20 cellular contexts compared by ENCODE assay signal in the genomic region with DNA sequence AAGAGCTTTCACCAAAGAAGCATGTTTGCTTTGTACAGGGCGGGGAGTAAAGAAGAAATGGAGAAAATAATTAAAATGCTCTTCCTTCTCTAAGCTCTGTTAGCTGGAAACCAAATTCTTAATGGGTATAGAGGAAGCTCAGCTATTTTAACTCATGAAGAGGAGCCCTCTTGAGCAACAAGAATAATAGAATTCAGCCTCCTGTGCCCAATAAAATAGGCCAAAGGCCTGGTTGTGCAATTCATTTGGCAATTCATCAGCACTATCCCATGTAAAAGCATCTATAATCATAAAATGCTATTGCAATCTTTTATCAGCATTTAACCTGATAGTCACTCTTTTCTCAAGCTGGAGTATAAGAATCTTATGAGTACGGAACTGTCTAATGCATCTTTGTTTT.
"Had no signal": no experiment of that assay in that cellular context is flagged by ENCODE, and none has a peak within 500 bp of the region (broad histone marks: within the 10 kb centered on the region; RNA-seq: fewer than 3 reads in every experiment).

No MANE protein-coding gene starts in this region.

- ATAC-seq: gastroesophageal sphincter; left lung; naive thymus-derived CD8-positive, alpha-beta T cell; stimulated activated naive B cell treated with anti-CD40 and anti-IgM and Interleukin-4, amounts not matched to agents 10 μg/mL and 1 μg/mL and 100 μg/mL, for 72 hours; T-cell had no signal

- H3K36me3 ChIP-seq: adrenal gland, esophagus squamous epithelium, gastroesophageal sphincter, left lung, neutrophil, thyroid gland had no signal

- DNase-seq: activated CD4-positive, alpha-beta T cell treated with anti-CD3 and anti-CD28 coated beads, Interleukin-2, amount 50 U/mL, for 4 hours; activated CD4-positive, CD25-positive, alpha-beta regulatory T cell treated with anti-CD3 and anti-CD28 coated beads, Interleukin-2, amount 50 U/mL, for 72 hours; activated naive CD4-positive, alpha-beta T cell treated with anti-CD3 and anti-CD28 coated beads, Interleukin-2, amount 50 U/mL, for 16 hours; activated T-cell treated with anti-CD3 and anti-CD28 coated beads, Interleukin-2, amount 50 U/mL, for 1 hour; adrenal gland; effector CD8-positive, alpha-beta T cell; esophagus squamous epithelium; islet precursor cell; left lung; naive thymus-derived CD8-positive, alpha-beta T cell; posterior cingulate gyrus; retina; stimulated activated CD4-positive, alpha-beta T cell treated with anti-CD3 and anti-CD28 coated beads, Interleukin-15, amount 100 ng/mL, for 24 hours; stimulated activated CD4-positive, alpha-beta T cell treated with anti-CD3 and anti-CD28 coated beads, Interleukin-4, amount 100 ng/mL, for 1 hour; stimulated activated naive B cell treated with anti-CD40 and anti-IgM and Interleukin-4, amounts not matched to agents 10 μg/mL and 1 μg/mL and 100 μg/mL, for 72 hours; T-cell; T1000; thyroid gland had no signal

- H3K9me3 ChIP-seq: adrenal gland, esophagus squamous epithelium, gastroesophageal sphincter, left lung, neutrophil, thyroid gland had no signal

- H3K27ac ChIP-seq: adrenal gland, esophagus squamous epithelium, gastroesophageal sphincter, left lung, neutrophil, thyroid gland had no signal

- H3K27me3 ChIP-seq: adrenal gland, esophagus squamous epithelium, gastroesophageal sphincter, left lung, neutrophil, thyroid gland had no signal

- H3K4me3 ChIP-seq: adrenal gland, esophagus squamous epithelium, gastroesophageal sphincter, left lung, thyroid gland had no signal

- H3K4me1 ChIP-seq: adrenal gland, esophagus squamous epithelium, gastroesophageal sphincter, left lung, thyroid gland had no signal
